13 cellular contexts compared by ENCODE assay signal in genomic region chr12:30515351-30515750, GRCh38.
DNase-seq lines count a peak whose midpoint lies in the region; ATAC-seq, FAIRE-seq and TF ChIP-seq lines count a peak whose summit lies in the region.
"Had no signal": no experiment of that assay in that cellular context is flagged by ENCODE, and none has a peak within 500 bp of the region (broad histone marks: within the 10 kb centered on the region; RNA-seq: fewer than 3 reads in every experiment).

No MANE protein-coding gene starts in this region.

- H3K4me3 ChIP-seq in right lobe of liver = no peak overlapping the region
- no peak overlapping the region for H3K4me3 ChIP-seq in ascending aorta
- H3K4me3 ChIP-seq: lower lobe of right lung, MG63, thyroid gland had no signal

- no peak for DNase-seq in D721Med (ENCODE audit: insufficient read length, low spot score)
- peak; percentile 2 for DNase-seq in KBM-7
- DNase-seq in astrocyte of the hippocampus (ENCODE audit: low read depth, low spot score) = peak; percentile 61
- DNase-seq in right lobe of liver = no peak
- DNase-seq in NCI-H774 (lab: John Stamatoyannopoulos, UW) = no peak
- DNase-seq in iPS-NIHi11 (ENCODE audit: low spot score) = no peak
- no peak for DNase-seq in ascending aorta (ENCODE audit: low spot score in 2 of 2)
- DNase-seq in NK-92 (lab: John Stamatoyannopoulos, UW; ENCODE audit: unreplicated experiment) = no peak
- DNase-seq: activated CD8-positive, alpha-beta memory T cell treated with anti-CD3 and anti-CD28 coated beads, Interleukin-2, amount 50 U/mL, for 48 hours; cortex of kidney; lower lobe of right lung; MG63; thyroid gland had no signal

- H3K27ac ChIP-seq in right lobe of liver (no peak overlapping the region), ascending aorta (no peak overlapping the region)
- H3K27ac ChIP-seq: lower lobe of right lung, thyroid gland had no signal

- peak; percentile 13 to 60 (median 46) for ATAC-seq in right lobe of liver
- ATAC-seq: lower lobe of right lung had no signal

- intact Hi-C loops in right lobe of liver (cut with DNase I) (no loop called here), ascending aorta (cut with DNase I) (no loop called here)

- peak; percentile 44 for TF ChIP-seq CTCF in D721Med (IDR thresholded peaks at IDR 0.05; ENCODE audit: insufficient read depth, missing control alignments)
- TF ChIP-seq CTCF in right lobe of liver (IDR thresholded peaks at IDR 0.05) = peak; percentile 8 to 48 (median 36)
- no peak for TF ChIP-seq CTCF in ascending aorta (IDR thresholded peaks at IDR 0.05)

- H3K36me3 ChIP-seq in right lobe of liver (no peaks in the 10 kb centered on the region), ascending aorta (no peaks in the 10 kb centered on the region)
- H3K36me3 ChIP-seq: lower lobe of right lung, MG63, thyroid gland had no signal

- H3K4me1 ChIP-seq in right lobe of liver = no peaks in the 10 kb centered on the region
- no peaks in the 10 kb centered on the region for H3K4me1 ChIP-seq in ascending aorta
- H3K4me1 ChIP-seq: lower lobe of right lung, thyroid gland had no signal

- FAIRE-seq in D721Med (lab: Jason Lieb, UNC) = no peak

- TF ChIP-seq POLR2A in right lobe of liver (IDR thresholded peaks at IDR 0.05) = no peak

- H3K27me3 ChIP-seq in right lobe of liver = no peaks in the 10 kb centered on the region
- H3K27me3 ChIP-seq in ascending aorta = no peaks in the 10 kb centered on the region
- H3K27me3 ChIP-seq: MG63, thyroid gland had no signal

- 19% methylated on average over 2 of the region's 2 CpGs for WGBS in right lobe of liver (ENCODE audit: insufficient coverage, low coverage, low lambda C conversion rate, missing lambda C conversion rate)

- in situ Hi-C loops in KBM-7 (cut with MboI; ENCODE audit: low pct_unique_long_range_greater_than_20kb, low sequenced_read_pairs) = no loop called here

- no peaks in the 10 kb centered on the region for H3K9me3 ChIP-seq in right lobe of liver
- no peaks in the 10 kb centered on the region for H3K9me3 ChIP-seq in ascending aorta
- H3K9me3 ChIP-seq: lower lobe of right lung, MG63, thyroid gland had no signal

Comparison
In these comparisons a context has a peak if more than half of its experiments do, and no peak if none do; other contexts are left out.
1. DNase-seq: peak in KBM-7 (single experiment) and astrocyte of the hippocampus (single experiment); none in D721Med (single experiment), right lobe of liver (0 of 3), NCI-H774 (single experiment), iPS-NIHi11 (single experiment), ascending aorta (0 of 2) and NK-92 (single experiment).
2. CTCF ChIP-seq: peak in D721Med (single experiment) and right lobe of liver (4 of 4); none in ascending aorta (0 of 3).